ENCODE assay signal across 6 cellular contexts in genomic region chr6:130261558-130261957, GRCh38. TPM values are rescaled to one million over a fixed set of nuclear protein-coding genes. Genes with fewer than 3 reads are reported as not detected.
"Had no signal": no experiment of that assay in that cellular context is flagged by ENCODE, and none has a peak within 500 bp of the region (broad histone marks: within the 10 kb centered on the region; RNA-seq: fewer than 3 reads in every experiment).

No MANE protein-coding gene starts in this region.

RNA-seq across cellular contexts. Expression of gene SAMD3, which starts 38.8 kb away (rescaled TPM):
- total RNA-seq: cardiac muscle cell, dermis blood vessel endothelial cell, epithelial cell of proximal tubule, lower leg skin, renal cortical epithelial cell, SK-MEL-5 had no signal
- polyA plus RNA-seq: cardiac muscle cell had no signal
